Comparison of ENCODE assay signal across 13 cellular contexts in the genomic region with DNA sequence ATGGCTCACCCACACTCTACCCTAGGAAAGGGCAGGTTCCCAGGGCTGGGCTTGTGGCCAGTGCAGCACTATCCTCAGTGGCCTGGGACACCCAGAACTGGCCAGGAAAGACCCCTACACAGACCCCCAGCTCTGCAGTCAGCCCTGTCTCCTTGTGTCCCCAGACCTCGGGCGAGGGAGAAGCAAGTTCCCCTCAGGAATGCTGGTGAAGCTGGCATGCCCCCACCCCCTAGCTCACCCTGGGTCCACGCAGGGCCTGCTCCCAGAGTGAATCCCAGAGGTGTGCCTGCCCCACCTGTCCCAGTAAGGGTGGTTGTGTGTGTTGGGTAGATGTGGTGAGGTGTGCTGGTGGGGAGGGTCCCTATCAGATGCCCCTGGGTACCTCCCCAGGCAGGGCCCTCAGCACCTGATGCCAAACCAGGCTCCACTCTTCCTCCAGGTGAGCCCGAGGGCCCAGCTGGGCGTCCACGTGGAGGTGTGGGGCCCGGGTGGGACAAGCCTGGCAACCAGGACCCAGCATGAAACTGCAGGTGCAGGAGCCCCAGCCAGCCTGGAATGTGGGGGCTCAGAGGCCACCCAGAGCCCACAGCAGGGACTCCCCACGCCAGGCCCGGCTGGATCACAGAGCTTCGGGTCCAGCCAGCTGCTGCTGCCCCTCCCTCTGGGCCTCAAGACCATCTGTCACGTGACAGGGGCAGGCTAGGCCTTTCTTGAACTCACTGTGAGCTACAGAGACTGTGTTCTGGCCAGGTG. TPM values are rescaled to one million over a fixed set of nuclear protein-coding genes. Genes with fewer than 3 reads are reported as not detected.
A peak's percentile ranks its signal among the peaks of the same experiment; 100 is the strongest.
DNase-seq lines count a peak whose midpoint lies in the region; ATAC-seq and TF ChIP-seq lines count a peak whose summit lies in the region.
"Had no signal": no experiment of that assay in that cellular context is flagged by ENCODE, and none has a peak within 500 bp of the region (broad histone marks: within the 10 kb centered on the region; RNA-seq: fewer than 3 reads in every experiment).

No MANE protein-coding gene starts in this region.

- 86 to 94% (median 89%) methylated on average over 6 to 11 of the region's 11 CpGs for WGBS in heart left ventricle, 4 donors

- H3K4me1 ChIP-seq in heart left ventricle (no peaks in the 10 kb centered on the region), upper lobe of right lung (no peaks in the 10 kb centered on the region)

- no peaks in the 10 kb centered on the region for H3K9me3 ChIP-seq in heart left ventricle
- H3K9me3 ChIP-seq in upper lobe of right lung, result no peaks in the 10 kb centered on the region

- no peaks in the 10 kb centered on the region for H3K36me3 Mint-ChIP-seq in glutamatergic neuron (ENCODE audit: unreplicated experiment)
- no peaks in the 10 kb centered on the region for H3K36me3 Mint-ChIP-seq in nephron (ENCODE audit: low read depth)

- intact Hi-C loops in heart left ventricle (cut with DNase I), result no loop called here
- intact Hi-C loops in cardiac septum (cut with DNase I), result no loop called here
- intact Hi-C loops in upper lobe of right lung (cut with DNase I), result no loop called here

- H3K4me1 Mint-ChIP-seq in glutamatergic neuron (ENCODE audit: low read depth, unreplicated experiment) (peaks cover 18% of the 10 kb centered on the region), nephron (peaks cover 57% of the 10 kb centered on the region)
- H3K4me1 Mint-ChIP-seq: B cell had no signal

- H3K36me3 ChIP-seq in heart left ventricle (no peaks in the 10 kb centered on the region), upper lobe of right lung (no peaks in the 10 kb centered on the region)

- no peak overlapping the region for H3K27ac ChIP-seq in heart left ventricle
- no peak overlapping the region for H3K27ac ChIP-seq in upper lobe of right lung

- TF ChIP-seq POLR2A in heart left ventricle (IDR thresholded peaks at IDR 0.05), result no peak

- H3K27ac Mint-ChIP-seq in glutamatergic neuron (ENCODE audit: unreplicated experiment) (no peak overlapping the region), nephron (peak overlapping the region; percentile 46 to 74 (median 56))
- H3K27ac Mint-ChIP-seq: B cell, H9 had no signal

- no peak overlapping the region for H3K4me3 Mint-ChIP-seq in glutamatergic neuron (ENCODE audit: unreplicated experiment)
- no peak overlapping the region for H3K4me3 Mint-ChIP-seq in nephron
- H3K4me3 Mint-ChIP-seq: B cell, H9 had no signal

- H3K27me3 ChIP-seq in heart left ventricle (no peaks in the 10 kb centered on the region), upper lobe of right lung (no peaks in the 10 kb centered on the region)

- peaks cover 2% of the 10 kb centered on the region for H3K27me3 Mint-ChIP-seq in glutamatergic neuron (ENCODE audit: unreplicated experiment)
- peaks cover 14% of the 10 kb centered on the region for H3K27me3 Mint-ChIP-seq in nephron (ENCODE audit: low read depth)
- H3K27me3 Mint-ChIP-seq: B cell; CD4-positive, alpha-beta memory T cell had no signal

- H3K4me3 ChIP-seq in heart left ventricle (no peak overlapping the region), upper lobe of right lung (no peak overlapping the region)

- ATAC-seq in heart left ventricle (no peak), upper lobe of right lung (peak; percentile 3), HG02588 (IDR thresholded peaks at IDR 0.05; ENCODE audit: unreplicated experiment) (no peak), HG02610 (IDR thresholded peaks at IDR 0.05; ENCODE audit: unreplicated experiment) (no peak)

- no peak for TF ChIP-seq CTCF in heart left ventricle (IDR thresholded peaks at IDR 0.05)
- no peak for TF ChIP-seq CTCF in glutamatergic neuron (IDR thresholded peaks at IDR 0.05; ENCODE audit: partially characterized antibody, unreplicated experiment)
- TF ChIP-seq CTCF in nephron (IDR thresholded peaks at IDR 0.05; ENCODE audit: unreplicated experiment in 3 of 3), result no peak
- TF ChIP-seq CTCF in upper lobe of right lung (IDR thresholded peaks at IDR 0.05), result no peak

- DNase-seq in heart left ventricle (peak in 3 of 5 donors; percentile 18 to 37 (median 19)), cardiac septum (ENCODE audit: low spot score) (no peak), glutamatergic neuron (peak; percentile 14), upper lobe of right lung (peak; percentile 53), ureter (ENCODE audit: low spot score) (no peak)
- DNase-seq: CD4-positive, alpha-beta memory T cell; H9; Karpas-422; NCI-H187 treated with DMSO at 0.1 percent for 48 hours had no signal

- H3K9me3 Mint-ChIP-seq in glutamatergic neuron (ENCODE audit: unreplicated experiment) (peaks cover 10% of the 10 kb centered on the region), nephron (no peaks in the 10 kb centered on the region)
- H3K9me3 Mint-ChIP-seq: H9 had no signal

RNA-seq across cellular contexts. Expression of a gene that starts 48.4 kb away (rescaled TPM):
- total RNA-seq in heart left ventricle, result under 1 TPM; 0.28 to 0.93 (median 0.40) TPM
- under 1 TPM; 0.14 to 0.57 TPM for polyA plus RNA-seq in heart left ventricle
- 0.57 TPM for total RNA-seq in cardiac septum
- 14.3 TPM for total RNA-seq in glutamatergic neuron (ENCODE audit: unreplicated experiment)
- total RNA-seq in upper lobe of right lung, result 2.0 TPM
- total RNA-seq in ureter, result 5.0 TPM

Comparison
In these comparisons a context has a peak if more than half of its experiments do, and no peak if none do; other contexts are left out.
1. DNase-seq: peak in heart left ventricle (3 of 5), glutamatergic neuron (single experiment) and upper lobe of right lung (single experiment); none in cardiac septum (single experiment) and ureter (single experiment).